23 cellular contexts compared by ENCODE assay signal in genomic region chr2:21289994-21290393, GRCh38.
DNase-seq lines count a peak whose midpoint lies in the region; ATAC-seq and TF ChIP-seq lines count a peak whose summit lies in the region.
"Had no signal": no experiment of that assay in that cellular context is flagged by ENCODE, and none has a peak within 500 bp of the region (broad histone marks: within the 10 kb centered on the region; RNA-seq: fewer than 3 reads in every experiment).

No MANE protein-coding gene starts in this region.

- H3K27me3 ChIP-seq in right atrium auricular region = no peaks in the 10 kb centered on the region
- H3K27me3 ChIP-seq: suprapubic skin had no signal

- no peaks in the 10 kb centered on the region for H3K9me3 ChIP-seq in right atrium auricular region
- H3K9me3 ChIP-seq: lower lobe of right lung, prostate gland, suprapubic skin had no signal

- intact Hi-C loops in Right ventricle myocardium inferior (cut with DNase I) = no loop called here
- intact Hi-C loops in cardiac septum (cut with DNase I) = no loop called here

- peak overlapping the region; percentile 11 for H3K27ac Mint-ChIP-seq in neural crest cell (ENCODE audit: unreplicated experiment)
- H3K27ac Mint-ChIP-seq: activated CD8-positive, alpha-beta T cell treated with anti-CD3 and anti-CD28 coated beads for 36 hours; activated naive CD4-positive, alpha-beta T cell treated with anti-CD3 and anti-CD28 coated beads, Interleukin-2, amount 50 U/mL, for 72 hours; activated T-helper 2 cell treated with anti-CD3 and anti-CD28 coated beads, Interferon-gamma antibody, Interleukin-2, Interleukin-4, amounts not matched to agents 10 μg/mL and 5 μg/mL and 100 μg/mL, durations not matched to agents 14 hours and 24 hours and 36 hours; CD4-positive, CD25-positive, alpha-beta regulatory T cell; T-helper 1 cell treated with Interleukin-12 subunit alpha and Interleukin-12 subunit beta and Interleukin-4 antibody, amounts not matched to agents 30 μg/mL and 1 μg/mL, for 36 hours had no signal

- no peaks in the 10 kb centered on the region for H3K27me3 Mint-ChIP-seq in neural crest cell (ENCODE audit: low read depth)
- H3K27me3 Mint-ChIP-seq: activated CD8-positive, alpha-beta T cell treated with anti-CD3 and anti-CD28 coated beads for 36 hours; CD4-positive, CD25-positive, alpha-beta regulatory T cell had no signal

- H3K4me3 ChIP-seq in right atrium auricular region = no peak overlapping the region
- H3K4me3 ChIP-seq: lower lobe of right lung, prostate gland, suprapubic skin had no signal

- H3K36me3 Mint-ChIP-seq in neural crest cell (ENCODE audit: low read depth) = no peaks in the 10 kb centered on the region
- H3K36me3 Mint-ChIP-seq: activated naive CD4-positive, alpha-beta T cell treated with anti-CD3 and anti-CD28 coated beads, Interleukin-2, amount 50 U/mL, for 72 hours; CD4-positive, CD25-positive, alpha-beta regulatory T cell had no signal

- peaks cover 20% of the 10 kb centered on the region for H3K4me1 Mint-ChIP-seq in neural crest cell
- H3K4me1 Mint-ChIP-seq: CD4-positive, CD25-positive, alpha-beta regulatory T cell had no signal

- H3K4me3 Mint-ChIP-seq in neural crest cell = no peak overlapping the region
- H3K4me3 Mint-ChIP-seq: activated CD8-positive, alpha-beta T cell treated with anti-CD3 and anti-CD28 coated beads for 36 hours; CD4-positive, CD25-positive, alpha-beta regulatory T cell; T-helper 1 cell treated with Interleukin-12 subunit alpha and Interleukin-12 subunit beta and Interleukin-4 antibody, amounts not matched to agents 30 μg/mL and 1 μg/mL, for 36 hours had no signal

- peak overlapping the region; percentile 56 to 62 for H3K27ac ChIP-seq in right atrium auricular region
- H3K27ac ChIP-seq: lower lobe of right lung, prostate gland, suprapubic skin had no signal

- peaks cover 0 to 6% of the 10 kb centered on the region in 2 donors for H3K4me1 ChIP-seq in right atrium auricular region
- H3K4me1 ChIP-seq: lower lobe of right lung, prostate gland had no signal

- no peak for TF ChIP-seq CTCF in right atrium auricular region (IDR thresholded peaks at IDR 0.05)
- TF ChIP-seq CTCF in neural crest cell (conservative IDR thresholded peaks at IDR 0.05) = no peak

- H3K9me3 Mint-ChIP-seq in neural crest cell = peaks cover under 1% of the 10 kb centered on the region
- H3K9me3 Mint-ChIP-seq: activated CD8-positive, alpha-beta T cell treated with anti-CD3 and anti-CD28 coated beads for 36 hours; activated T-helper 2 cell treated with anti-CD3 and anti-CD28 coated beads, Interferon-gamma antibody, Interleukin-2, Interleukin-4, amounts not matched to agents 10 μg/mL and 5 μg/mL and 100 μg/mL, durations not matched to agents 14 hours and 24 hours and 36 hours; CD4-positive, CD25-positive, alpha-beta regulatory T cell; T-helper 1 cell treated with Interleukin-12 subunit alpha and Interleukin-12 subunit beta and Interleukin-4 antibody, amounts not matched to agents 30 μg/mL and 1 μg/mL, for 36 hours had no signal

- ATAC-seq in Right ventricle myocardium inferior = peak; percentile 78
- ATAC-seq in GM19351 (IDR thresholded peaks at IDR 0.05; ENCODE audit: unreplicated experiment) = no peak
- ATAC-seq: activated CD8-positive, alpha-beta T cell treated with anti-CD3 and anti-CD28 coated beads for 36 hours; activated naive CD4-positive, alpha-beta T cell treated with anti-CD3 and anti-CD28 coated beads, Interleukin-2, amount 50 U/mL, for 72 hours; lower lobe of right lung had no signal

- no peak for DNase-seq in Right ventricle myocardium inferior (ENCODE audit: missing footprints)
- no peak for DNase-seq in cardiac septum (ENCODE audit: low spot score)
- DNase-seq in right atrium auricular region (ENCODE audit: low spot score) = no peak
- no peak for DNase-seq in neural crest cell (ENCODE audit: low read depth, low spot score)
- no peak for DNase-seq in HuH-7 (ENCODE audit: low spot score)
- DNase-seq in cerebellar cortex (ENCODE audit: low spot score) = no peak
- no peak for DNase-seq in OCI-M1 (lab: John Stamatoyannopoulos, UW)
- DNase-seq: activated CD4-positive, alpha-beta T cell treated with anti-CD3 and anti-CD28 coated beads for 1 hour; activated CD8-positive, alpha-beta T cell treated with anti-CD3 and anti-CD28 coated beads for 36 hours; CD4-positive, CD25-positive, alpha-beta regulatory T cell; central memory CD4-positive, alpha-beta T cell; lower lobe of right lung; NCI-H1092; NCI-H2081; NCI-H345; NCI-H748 treated with DMSO at 0.1 percent for 48 hours; stimulated activated naive CD4-positive, alpha-beta T cell had no signal

- H3K36me3 ChIP-seq in right atrium auricular region = no peaks in the 10 kb centered on the region
- H3K36me3 ChIP-seq: lower lobe of right lung, prostate gland, suprapubic skin had no signal
